In genomic region chr5:82278711-82279370, GRCh38 we compare ENCODE assay signal across 8 cellular contexts. TPM values are rescaled to one million over a fixed set of nuclear protein-coding genes. Genes with fewer than 3 reads are reported as not detected.
DNase-seq lines count a peak whose midpoint lies in the region; ATAC-seq and TF ChIP-seq lines count a peak whose summit lies in the region.

No MANE protein-coding gene starts in this region.

- peaks cover 16 to 34% of the 10 kb centered on the region in 2 donors for H3K36me3 Mint-ChIP-seq in activated T-cell treated with anti-CD3 and anti-CD28 coated beads, Interleukin-2, amount 50 U/mL, for 72 hours (ENCODE audit: insufficient read depth in 2 of 2)
- peaks cover 16% of the 10 kb centered on the region for H3K36me3 Mint-ChIP-seq in memory B cell

- H3K27me3 ChIP-seq in brain microvascular endothelial cell (replicated peaks) (no peaks in the 10 kb centered on the region), upper lobe of left lung (no peaks in the 10 kb centered on the region)

- no peaks in the 10 kb centered on the region for H3K9me3 Mint-ChIP-seq in activated T-cell treated with anti-CD3 and anti-CD28 coated beads, Interleukin-2, amount 50 U/mL, for 72 hours
- H3K9me3 Mint-ChIP-seq in memory B cell: no peaks in the 10 kb centered on the region

- H3K4me3 Mint-ChIP-seq in activated T-cell treated with anti-CD3 and anti-CD28 coated beads, Interleukin-2, amount 50 U/mL, for 72 hours: peak overlapping the region; percentile 94 to 100
- H3K4me3 Mint-ChIP-seq in memory B cell: peak overlapping the region; percentile 96

- H3K27ac ChIP-seq in brain microvascular endothelial cell: peak overlapping the region; percentile 94
- H3K27ac ChIP-seq in upper lobe of left lung: peak overlapping the region; percentile 84 to 87 (median 86)

- peak in 1 of 4 donors; percentile 61 for TF ChIP-seq POLR2A in upper lobe of left lung (IDR thresholded peaks at IDR 0.05)

- in situ Hi-C loops in brain microvascular endothelial cell (cut with HindIII; ENCODE audit: low pct_ligation_motif_present, low sequenced_read_pairs): no loop called here

- WGBS in upper lobe of left lung, 2 donors: 35 to 69% methylated on average over 19 of the region's 19 CpGs

- peaks cover 31% of the 10 kb centered on the region for H3K36me3 ChIP-seq in brain microvascular endothelial cell (replicated peaks)
- peaks cover 15 to 30% (median 21%) of the 10 kb centered on the region in 4 donors for H3K36me3 ChIP-seq in upper lobe of left lung

- DNase-seq in activated T-cell treated with anti-CD3 and anti-CD28 coated beads, Interleukin-2, amount 50 U/mL, for 72 hours: no peak
- no peak for DNase-seq in activated T-cell treated with anti-CD3 and anti-CD28 coated beads, Interleukin-2, amount 50 U/mL, for 48 hours
- no peak for DNase-seq in brain microvascular endothelial cell
- DNase-seq in memory B cell (ENCODE audit: low spot score in 2 of 2): no peak
- DNase-seq in upper lobe of left lung: peak in 1 of 2 donors; percentile 34
- DNase-seq in COLO668 (lab: John Stamatoyannopoulos, UW; ENCODE audit: unreplicated experiment): no peak
- no peak for DNase-seq in COR-L47 (lab: John Stamatoyannopoulos, UW)

- ATAC-seq in activated T-cell treated with anti-CD3 and anti-CD28 coated beads, Interleukin-2, amount 50 U/mL, for 72 hours (replicated peaks in 1 of 2): no peak
- ATAC-seq in memory B cell (ENCODE audit: low read depth) (no peak), upper lobe of left lung (ENCODE audit: low FRiP score in 2 of 2) (no peak), GM21737 (IDR thresholded peaks at IDR 0.05; ENCODE audit: unreplicated experiment) (no peak)

- H3K27me3 Mint-ChIP-seq in activated T-cell treated with anti-CD3 and anti-CD28 coated beads, Interleukin-2, amount 50 U/mL, for 72 hours (ENCODE audit: low read depth): no peaks in the 10 kb centered on the region
- H3K27me3 Mint-ChIP-seq in memory B cell: no peaks in the 10 kb centered on the region

- TF ChIP-seq EP300 in upper lobe of left lung (IDR thresholded peaks at IDR 0.05): no peak

- H3K4me3 ChIP-seq in brain microvascular endothelial cell (ENCODE audit: low read depth, low read length) (peak overlapping the region; percentile 98), upper lobe of left lung (peak overlapping the region; percentile 65 to 94 (median 76))

- no peaks in the 10 kb centered on the region for H3K9me3 ChIP-seq in upper lobe of left lung

- H3K4me1 Mint-ChIP-seq in activated T-cell treated with anti-CD3 and anti-CD28 coated beads, Interleukin-2, amount 50 U/mL, for 72 hours (ENCODE audit: low read depth): peaks cover 53% of the 10 kb centered on the region
- peaks cover 23% of the 10 kb centered on the region for H3K4me1 Mint-ChIP-seq in memory B cell

- peak overlapping the region; percentile 99 for H3K27ac Mint-ChIP-seq in activated T-cell treated with anti-CD3 and anti-CD28 coated beads, Interleukin-2, amount 50 U/mL, for 72 hours
- peak overlapping the region; percentile 98 for H3K27ac Mint-ChIP-seq in memory B cell

- peaks cover 12 to 23% (median 14%) of the 10 kb centered on the region in 4 donors for H3K4me1 ChIP-seq in upper lobe of left lung

- TF ChIP-seq CTCF in brain microvascular endothelial cell (IDR thresholded peaks at IDR 0.05; ENCODE audit: low read depth, low read length, missing control alignments) (no peak), upper lobe of left lung (IDR thresholded peaks at IDR 0.05) (no peak)

RNA-seq across cellular contexts. Expression of gene RPS23, which starts 0.7 kb away (rescaled TPM):
- total RNA-seq in activated T-cell treated with anti-CD3 and anti-CD28 coated beads, Interleukin-2, amount 50 U/mL, for 72 hours: 1,000 to 10,000 TPM; 3,294 to 3,622 TPM
- total RNA-seq in upper lobe of left lung: 1,000 to 10,000 TPM; 1,173 to 2,208 (median 1,478) TPM
